ENCODE assay signal across 1 cellular context in genomic region chr21:42337830-42338729, GRCh38.
TF ChIP-seq lines count a peak whose summit lies in the region.

No MANE protein-coding gene starts in this region.

TF ChIP-seq in K562, 482 proteins besides CTCF, POLR2A, EP300 and RAD21 (continued from another document):
- TF ChIP-seq ZNF395 (CRISPR knock-in tag; IDR thresholded peaks at IDR 0.05) (no peak), SIN3B (IDR thresholded peaks at IDR 0.05; ENCODE audit: low read depth) (0 out of 2 replicates have a peak, but pooled peaks have one; percentile 8), ZNF274 (IDR thresholded peaks at IDR 0.05; ENCODE audit: borderline replicate concordance, low read depth, low read length) (no peak), ZNF696 (CRISPR knock-in tag; conservative IDR thresholded peaks at IDR 0.05) (no peak), ZNF512 (tag; IDR thresholded peaks at IDR 0.05) (no peak), CGGBP1 (CRISPR knock-in tag; IDR thresholded peaks at IDR 0.05) (no peak), NKRF (IDR thresholded peaks at IDR 0.05; ENCODE audit: borderline replicate concordance) (no peak), ZNF263 (CRISPR knock-in tag; IDR thresholded peaks at IDR 0.05; ENCODE audit: borderline replicate concordance) (no peak), DEAF1 (CRISPR knock-in tag; IDR thresholded peaks at IDR 0.05) (peak; percentile 33; the same call in 1 of the 2 replicates), MAFK (IDR thresholded peaks at IDR 0.05; ENCODE audit: low read length) (no peak), POLR2AphosphoS5 (IDR thresholded peaks at IDR 0.05; ENCODE audit: control insufficient read depth, insufficient read depth, low read depth, low read length) (no peak), ZFP36 (IDR thresholded peaks at IDR 0.05; ENCODE audit: low read depth, low read length, partially characterized antibody) (no peak), RFX5 (IDR thresholded peaks at IDR 0.05; ENCODE audit: low read depth, low read length) (no peak), ZNF212 (CRISPR knock-in tag; IDR thresholded peaks at IDR 0.05) (no peak), GTF2E2 (tag; IDR thresholded peaks at IDR 0.05) (no peak), ZNF583 (CRISPR knock-in tag; IDR thresholded peaks at IDR 0.05) (no peak), DACH1 (IDR thresholded peaks at IDR 0.05; ENCODE audit: partially characterized antibody) (peak; percentile 35), NR2F6 (CRISPR knock-in tag; IDR thresholded peaks at IDR 0.05) (no peak), VEZF1 (CRISPR knock-in tag; IDR thresholded peaks at IDR 0.05) (no peak), MYNN (IDR thresholded peaks at IDR 0.05) (no peak), MYNN (CRISPR knock-in tag; IDR thresholded peaks at IDR 0.05) (no peak), ZNF146 (CRISPR knock-in tag; IDR thresholded peaks at IDR 0.05; ENCODE audit: unreplicated experiment) (no peak), L3MBTL2 (IDR thresholded peaks at IDR 0.05) (peak; percentile 59; the same call in 1 of the 2 replicates), TCF7 (IDR thresholded peaks at IDR 0.05; ENCODE audit: borderline replicate concordance) (no peak), SFPQ (IDR thresholded peaks at IDR 0.05; ENCODE audit: low read depth, low read length) (no peak), ZNF518B (CRISPR knock-in tag; IDR thresholded peaks at IDR 0.05) (no peak)
TF ChIP-seq in K562: peak in this region for 18.
